ENCODE assay signal across 1 cellular context in genomic region chr19:3762501-3763459, GRCh38.
A peak's percentile ranks its signal among the peaks of the same experiment; 100 is the strongest.
TF ChIP-seq lines count a peak whose summit lies in the region.

TSS of gene MRPL54 (plus strand) at chr19:3762682. CDS start at chr19:3762701, 19 bp downstream.

TF ChIP-seq in HEK293, 187 proteins besides CTCF, POLR2A, EP300 and RAD21 (continued from another document and continues in another):
- no peak for TF ChIP-seq ZNF830 (tag by site-specific recombination; IDR thresholded peaks at IDR 0.05; ENCODE audit: low read depth)
- TF ChIP-seq ZBTB1 (tag by site-specific recombination; IDR thresholded peaks at IDR 0.05), result no peak
- peak; percentile 73; the same call in 1 of the 2 replicates for TF ChIP-seq ZNF558 (tag by site-specific recombination; IDR thresholded peaks at IDR 0.05)
- no peak for TF ChIP-seq ZNF157 (tag by site-specific recombination; IDR thresholded peaks at IDR 0.05)
- TF ChIP-seq ZNF138 (tag by site-specific recombination; IDR thresholded peaks at IDR 0.05; ENCODE audit: borderline replicate concordance), result no peak
- no peak for TF ChIP-seq KLF1 (tag by site-specific recombination; IDR thresholded peaks at IDR 0.05)
- TF ChIP-seq ZNF785 (tag by site-specific recombination; IDR thresholded peaks at IDR 0.05), result no peak
- no peak for TF ChIP-seq ZNF530 (tag by site-specific recombination; IDR thresholded peaks at IDR 0.05; ENCODE audit: low read depth)
- TF ChIP-seq, protein P1, sequence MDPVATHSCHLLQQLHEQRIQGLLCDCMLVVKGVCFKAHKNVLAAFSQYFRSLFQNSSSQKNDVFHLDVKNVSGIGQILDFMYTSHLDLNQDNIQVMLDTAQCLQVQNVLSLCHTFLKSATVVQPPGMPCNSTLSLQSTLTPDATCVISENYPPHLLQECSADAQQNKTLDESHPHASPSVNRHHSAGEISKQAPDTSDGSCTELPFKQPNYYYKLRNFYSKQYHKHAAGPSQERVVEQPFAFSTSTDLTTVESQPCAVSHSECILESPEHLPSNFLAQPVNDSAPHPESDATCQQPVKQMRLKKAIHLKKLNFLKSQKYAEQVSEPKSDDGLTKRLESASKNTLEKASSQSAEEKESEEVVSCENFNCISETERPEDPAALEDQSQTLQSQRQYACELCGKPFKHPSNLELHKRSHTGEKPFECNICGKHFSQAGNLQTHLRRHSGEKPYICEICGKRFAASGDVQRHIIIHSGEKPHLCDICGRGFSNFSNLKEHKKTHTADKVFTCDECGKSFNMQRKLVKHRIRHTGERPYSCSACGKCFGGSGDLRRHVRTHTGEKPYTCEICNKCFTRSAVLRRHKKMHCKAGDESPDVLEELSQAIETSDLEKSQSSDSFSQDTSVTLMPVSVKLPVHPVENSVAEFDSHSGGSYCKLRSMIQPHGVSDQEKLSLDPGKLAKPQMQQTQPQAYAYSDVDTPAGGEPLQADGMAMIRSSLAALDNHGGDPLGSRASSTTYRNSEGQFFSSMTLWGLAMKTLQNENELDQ (tag by site-specific recombination; IDR thresholded peaks at IDR 0.05; ENCODE audit: low read depth), result no peak
- TF ChIP-seq, protein P2, sequence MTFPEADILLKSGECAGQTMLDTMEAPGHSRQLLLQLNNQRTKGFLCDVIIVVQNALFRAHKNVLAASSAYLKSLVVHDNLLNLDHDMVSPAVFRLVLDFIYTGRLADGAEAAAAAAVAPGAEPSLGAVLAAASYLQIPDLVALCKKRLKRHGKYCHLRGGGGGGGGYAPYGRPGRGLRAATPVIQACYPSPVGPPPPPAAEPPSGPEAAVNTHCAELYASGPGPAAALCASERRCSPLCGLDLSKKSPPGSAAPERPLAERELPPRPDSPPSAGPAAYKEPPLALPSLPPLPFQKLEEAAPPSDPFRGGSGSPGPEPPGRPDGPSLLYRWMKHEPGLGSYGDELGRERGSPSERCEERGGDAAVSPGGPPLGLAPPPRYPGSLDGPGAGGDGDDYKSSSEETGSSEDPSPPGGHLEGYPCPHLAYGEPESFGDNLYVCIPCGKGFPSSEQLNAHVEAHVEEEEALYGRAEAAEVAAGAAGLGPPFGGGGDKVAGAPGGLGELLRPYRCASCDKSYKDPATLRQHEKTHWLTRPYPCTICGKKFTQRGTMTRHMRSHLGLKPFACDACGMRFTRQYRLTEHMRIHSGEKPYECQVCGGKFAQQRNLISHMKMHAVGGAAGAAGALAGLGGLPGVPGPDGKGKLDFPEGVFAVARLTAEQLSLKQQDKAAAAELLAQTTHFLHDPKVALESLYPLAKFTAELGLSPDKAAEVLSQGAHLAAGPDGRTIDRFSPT (tag by site-specific recombination; IDR thresholded peaks at IDR 0.05), result no peak
- TF ChIP-seq SP7 (tag by site-specific recombination; IDR thresholded peaks at IDR 0.05), result 0 out of 2 replicates have a peak, but pooled peaks have one; percentile 46
- peak; percentile 64 for TF ChIP-seq ZBTB17 (tag by site-specific recombination; IDR thresholded peaks at IDR 0.05)
- no peak for TF ChIP-seq ZNF10 (tag by site-specific recombination; IDR thresholded peaks at IDR 0.05)
- TF ChIP-seq ZNF518A (tag by site-specific recombination; conservative IDR thresholded peaks at IDR 0.05; ENCODE audit: low read depth), result no peak
- no peak for TF ChIP-seq ZNF791 (tag by site-specific recombination; IDR thresholded peaks at IDR 0.05)
- no peak for TF ChIP-seq HOXD13 (CRISPR knock-in tag; IDR thresholded peaks at IDR 0.05; ENCODE audit: borderline replicate concordance)
- TF ChIP-seq ZNF585B (tag by site-specific recombination; IDR thresholded peaks at IDR 0.05), result no peak
- TF ChIP-seq ZNF488 (tag by site-specific recombination; IDR thresholded peaks at IDR 0.05), result no peak
- TF ChIP-seq ZNF211 (tag by site-specific recombination; IDR thresholded peaks at IDR 0.05; ENCODE audit: low read depth), result no peak
- no peak for TF ChIP-seq ZNF423 (tag by site-specific recombination; IDR thresholded peaks at IDR 0.05)
- no peak for TF ChIP-seq ZNF544 (tag by site-specific recombination; IDR thresholded peaks at IDR 0.05)
- TF ChIP-seq ZNF747 (tag by site-specific recombination; IDR thresholded peaks at IDR 0.05), result no peak
- no peak; the same call in 1 of the 2 replicates for TF ChIP-seq ZNF394 (tag by site-specific recombination; IDR thresholded peaks at IDR 0.05; ENCODE audit: borderline replicate concordance)
- no peak for TF ChIP-seq ZNF366 (tag by site-specific recombination; conservative IDR thresholded peaks at IDR 0.05)
- no peak for TF ChIP-seq ZNF621 (tag by site-specific recombination; IDR thresholded peaks at IDR 0.05)
- TF ChIP-seq ZNF391 (tag by site-specific recombination; IDR thresholded peaks at IDR 0.05; ENCODE audit: borderline replicate concordance, low read depth), result no peak; the same call in 1 of the 2 replicates
- no peak for TF ChIP-seq ZNF548 (tag by site-specific recombination; IDR thresholded peaks at IDR 0.05)
- no peak for TF ChIP-seq ZFP41 (tag by site-specific recombination; IDR thresholded peaks at IDR 0.05; ENCODE audit: borderline replicate concordance)
- TF ChIP-seq TRIM28 (IDR thresholded peaks at IDR 0.05; ENCODE audit: borderline replicate concordance, low read length), result no peak
- TF ChIP-seq ZNF501 (tag by site-specific recombination; IDR thresholded peaks at IDR 0.05), result no peak
- TF ChIP-seq ZNF664 (tag by site-specific recombination; IDR thresholded peaks at IDR 0.05), result no peak
- TF ChIP-seq KLF9 (tag by site-specific recombination; IDR thresholded peaks at IDR 0.05; ENCODE audit: low read depth), result no peak
- TF ChIP-seq, protein P3, sequence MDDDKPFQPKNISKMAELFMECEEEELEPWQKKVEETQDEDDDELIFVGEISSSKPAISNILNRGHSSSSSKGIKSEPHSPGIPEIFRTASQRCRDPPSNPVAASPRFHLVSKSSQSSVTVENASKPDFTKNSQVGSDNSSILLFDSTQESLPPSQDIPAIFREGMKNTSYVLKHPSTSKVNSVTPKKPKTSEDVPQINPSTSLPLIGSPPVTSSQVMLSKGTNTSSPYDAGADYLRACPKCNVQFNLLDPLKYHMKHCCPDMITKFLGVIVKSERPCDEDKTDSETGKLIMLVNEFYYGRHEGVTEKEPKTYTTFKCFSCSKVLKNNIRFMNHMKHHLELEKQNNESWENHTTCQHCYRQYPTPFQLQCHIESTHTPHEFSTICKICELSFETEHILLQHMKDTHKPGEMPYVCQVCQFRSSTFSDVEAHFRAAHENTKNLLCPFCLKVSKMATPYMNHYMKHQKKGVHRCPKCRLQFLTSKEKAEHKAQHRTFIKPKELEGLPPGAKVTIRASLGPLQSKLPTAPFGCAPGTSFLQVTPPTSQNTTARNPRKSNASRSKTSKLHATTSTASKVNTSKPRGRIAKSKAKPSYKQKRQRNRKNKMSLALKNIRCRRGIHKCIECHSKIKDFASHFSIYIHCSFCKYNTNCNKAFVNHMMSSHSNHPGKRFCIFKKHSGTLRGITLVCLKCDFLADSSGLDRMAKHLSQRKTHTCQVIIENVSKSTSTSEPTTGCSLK (tag by site-specific recombination; IDR thresholded peaks at IDR 0.05), result no peak
- TF ChIP-seq KLF8 (tag by site-specific recombination; IDR thresholded peaks at IDR 0.05), result peak; percentile 33; the same call in 1 of the 2 replicates
- TF ChIP-seq ZNF549 (tag by site-specific recombination; IDR thresholded peaks at IDR 0.05), result no peak
- TF ChIP-seq ZNF214 (tag by site-specific recombination; IDR thresholded peaks at IDR 0.05; ENCODE audit: borderline replicate concordance), result no peak
- TF ChIP-seq ZNF837 (tag by site-specific recombination; IDR thresholded peaks at IDR 0.05), result no peak
- no peak for TF ChIP-seq ZNF19 (tag by site-specific recombination; IDR thresholded peaks at IDR 0.05; ENCODE audit: low read depth)
- no peak for TF ChIP-seq ZNF23 (tag by site-specific recombination; IDR thresholded peaks at IDR 0.05; ENCODE audit: borderline replicate concordance)
- peak; percentile 84 for TF ChIP-seq SP2 (tag by site-specific recombination; IDR thresholded peaks at IDR 0.05)
- TF ChIP-seq ZSCAN18 (tag by site-specific recombination; IDR thresholded peaks at IDR 0.05), result no peak
- TF ChIP-seq ZNF223 (tag by site-specific recombination; IDR thresholded peaks at IDR 0.05), result no peak
- no peak for TF ChIP-seq ZBTB48 (tag by site-specific recombination; IDR thresholded peaks at IDR 0.05)
- TF ChIP-seq ZNF221 (tag by site-specific recombination; IDR thresholded peaks at IDR 0.05; ENCODE audit: borderline replicate concordance), result no peak
- no peak for TF ChIP-seq ZNF114 (tag by site-specific recombination; IDR thresholded peaks at IDR 0.05)
- peak; percentile 83 for TF ChIP-seq YY2 (tag by site-specific recombination; IDR thresholded peaks at IDR 0.05)
- no peak for TF ChIP-seq ZIC2 (tag by site-specific recombination; IDR thresholded peaks at IDR 0.05)
- no peak for TF ChIP-seq ZSCAN23 (tag by site-specific recombination; IDR thresholded peaks at IDR 0.05)
- TF ChIP-seq, protein P4, sequence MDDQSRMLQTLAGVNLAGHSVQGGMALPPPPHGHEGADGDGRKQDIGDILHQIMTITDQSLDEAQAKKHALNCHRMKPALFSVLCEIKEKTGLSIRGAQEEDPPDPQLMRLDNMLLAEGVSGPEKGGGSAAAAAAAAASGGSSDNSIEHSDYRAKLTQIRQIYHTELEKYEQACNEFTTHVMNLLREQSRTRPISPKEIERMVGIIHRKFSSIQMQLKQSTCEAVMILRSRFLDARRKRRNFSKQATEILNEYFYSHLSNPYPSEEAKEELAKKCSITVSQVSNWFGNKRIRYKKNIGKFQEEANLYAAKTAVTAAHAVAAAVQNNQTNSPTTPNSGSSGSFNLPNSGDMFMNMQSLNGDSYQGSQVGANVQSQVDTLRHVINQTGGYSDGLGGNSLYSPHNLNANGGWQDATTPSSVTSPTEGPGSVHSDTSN (CRISPR knock-in tag; IDR thresholded peaks at IDR 0.05), result no peak
- TF ChIP-seq TCF7L2 (IDR thresholded peaks at IDR 0.05; ENCODE audit: borderline replicate concordance, low read depth, low read length), result no peak
- TF ChIP-seq ELK4 (IDR thresholded peaks at IDR 0.05; ENCODE audit: borderline replicate concordance, low read depth, low read length), result 0 out of 2 replicates have a peak, but pooled peaks have one; percentile 52
- TF ChIP-seq ZNF140 (tag by site-specific recombination; IDR thresholded peaks at IDR 0.05), result no peak
- no peak for TF ChIP-seq ZNF133 (tag by site-specific recombination; IDR thresholded peaks at IDR 0.05)
